Comparison of ENCODE assay signal across 8 cellular contexts in the genomic region with DNA sequence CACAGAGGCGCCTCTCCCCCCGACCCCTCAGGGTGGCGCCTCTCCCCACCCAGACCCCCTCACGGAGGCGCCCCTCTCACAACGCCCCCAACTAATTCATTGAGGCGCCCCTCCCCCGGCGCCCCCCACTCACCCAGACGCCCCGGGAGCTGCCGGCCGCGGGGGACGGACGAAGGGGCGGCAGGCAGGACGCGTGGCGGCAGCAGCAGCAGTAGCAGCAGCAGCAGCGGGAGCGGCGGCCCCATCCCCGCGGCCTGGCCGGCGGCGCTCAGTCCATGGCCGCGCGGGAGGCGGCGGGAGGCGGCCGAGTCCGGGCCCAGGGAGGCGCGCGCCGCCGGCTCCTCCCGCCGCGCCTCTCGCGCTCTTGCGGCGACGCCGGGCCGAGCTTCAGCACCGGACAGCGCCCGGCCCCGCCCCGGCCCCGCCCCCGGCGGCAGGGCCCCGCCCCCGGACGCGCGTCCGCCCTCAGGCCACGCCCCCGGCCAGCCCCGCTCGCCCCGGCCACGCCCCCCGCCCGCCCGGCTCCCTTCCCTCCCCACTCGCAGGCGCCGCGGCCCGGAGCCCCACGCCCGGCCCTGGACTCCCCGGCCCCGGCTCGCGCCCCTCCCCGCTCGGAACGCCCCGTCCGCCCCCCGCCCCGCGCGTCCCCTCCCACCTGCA. TPM values are rescaled to one million over a fixed set of nuclear protein-coding genes. Genes with fewer than 3 reads are reported as not detected.
DNase-seq lines count a peak whose midpoint lies in the region; TF ChIP-seq lines count a peak whose summit lies in the region.

A gene (minus strand): TSS at position 399 of the 660 bp plus-strand sequence.

- H3K36me3 ChIP-seq in adrenal gland (replicated peaks in 1 of 2) (no peaks in the 10 kb centered on the region), right atrium auricular region (no peaks in the 10 kb centered on the region), sigmoid colon (no peaks in the 10 kb centered on the region), PC-9 (ENCODE audit: low read depth) (no peaks in the 10 kb centered on the region)

- no peak within 1 kb of the TSS for H2AFZ ChIP-seq in PC-9

- TF ChIP-seq POLR2A in adrenal gland (IDR thresholded peaks at IDR 0.05): peak in 1 of 2 donors; percentile 61
- no peak for TF ChIP-seq POLR2A in sigmoid colon (IDR thresholded peaks at IDR 0.05)

- H3K4me1 ChIP-seq in adrenal gland (replicated peaks in 1 of 2): peaks cover 7 to 10% of the 10 kb centered on the region in 2 donors
- peaks cover 0 to 25% of the 10 kb centered on the region in 2 donors for H3K4me1 ChIP-seq in right atrium auricular region
- peaks cover 0 to 28% (median 26%) of the 10 kb centered on the region in 4 donors for H3K4me1 ChIP-seq in sigmoid colon
- peaks cover 8% of the 10 kb centered on the region for H3K4me1 ChIP-seq in PC-9 (replicated peaks; ENCODE audit: insufficient read depth)

- H3K9me2 ChIP-seq in PC-9 (ENCODE audit: insufficient read depth): no peaks in the 10 kb centered on the region

- H3K9me3 ChIP-seq in adrenal gland (replicated peaks in 1 of 3): no peaks in the 10 kb centered on the region
- no peaks in the 10 kb centered on the region for H3K9me3 ChIP-seq in right atrium auricular region
- H3K9me3 ChIP-seq in sigmoid colon: no peaks in the 10 kb centered on the region
- no peaks in the 10 kb centered on the region for H3K9me3 ChIP-seq in PC-9 (ENCODE audit: insufficient read depth, low read depth)

- peak; percentile 21 for DNase-seq in DMS153 treated with DMSO at 0.1 percent for 48 hours (lab: John Stamatoyannopoulos, UW; ENCODE audit: unreplicated experiment)
- no peak for DNase-seq in DMS153 (lab: John Stamatoyannopoulos, UW)
- DNase-seq in HK-2 (ENCODE audit: unreplicated experiment): peak; percentile 68
- peak; percentile 23 to 71 (median 45) for DNase-seq in T-helper 1 cell
- peak; percentile 33 to 85 (median 67) for DNase-seq in adrenal gland
- no peak for DNase-seq in right atrium auricular region (ENCODE audit: low spot score)
- DNase-seq in sigmoid colon: peak; percentile 70
- DNase-seq in PC-9: no peak

- no TSS peak for BruUV-seq in PC-9 (replicated peaks; lab: Mats Ljungman, UMichigan)

- H3K27me3 ChIP-seq in adrenal gland (peaks cover 11% of the 10 kb centered on the region), right atrium auricular region (peaks cover 0 to 11% of the 10 kb centered on the region in 2 donors), sigmoid colon (peaks cover 2 to 44% (median 28%) of the 10 kb centered on the region in 3 donors), PC-9 (ENCODE audit: insufficient read depth, low read depth) (peaks cover 63% of the 10 kb centered on the region)

- TF ChIP-seq CTCF in adrenal gland (IDR thresholded peaks at IDR 0.05) (no peak), right atrium auricular region (IDR thresholded peaks at IDR 0.05) (no peak), sigmoid colon (IDR thresholded peaks at IDR 0.05) (no peak), PC-9 (conservative IDR thresholded peaks at IDR 0.05) (no peak)

- no peaks in the 10 kb centered on the region for H3K79me2 ChIP-seq in PC-9 (ENCODE audit: low read depth)

- POLR2A ChIA-PET in PC-9 (lab: Charles Lee; ENCODE audit: unreplicated experiment): no interaction called here

- no peak within 1 kb of the TSS for H3K4me2 ChIP-seq in PC-9

- H4K20me1 ChIP-seq in PC-9 (ENCODE audit: insufficient read depth): no peaks in the 10 kb centered on the region

- no peak for TF ChIP-seq EP300 in sigmoid colon (IDR thresholded peaks at IDR 0.05)

- no peaks in the 10 kb centered on the region for H3F3A ChIP-seq in PC-9 (ENCODE audit: insufficient read depth, low read depth)

- H3K4me3 ChIP-seq in adrenal gland (peak within 1 kb of the TSS in 1 of 4 donors; percentile 50), right atrium auricular region (peak within 1 kb of the TSS; percentile 12 to 60), sigmoid colon (peak within 1 kb of the TSS in 3 of 4 donors; percentile 46 to 58 (median 53)), PC-9 (no peak within 1 kb of the TSS)

- WGBS in adrenal gland, 4 donors: 2 to 3% methylated on average over 29 to 94 of the region's 94 CpGs; no CpG with 5 or more reads in 2 of the 4 donors
- 1 to 2% methylated on average over 94 of the region's 94 CpGs for WGBS in sigmoid colon, 2 donors

- intact Hi-C loops in adrenal gland (cut with DNase I): no loop called here
- intact Hi-C loops in sigmoid colon (cut with DNase I): loop anchor here (5.0 kb wide), 1 partner anchor 190 kb away; no protein-coding TSS in a partner anchor
- intact Hi-C loops in PC-9 (cut with micrococcal nuclease; ENCODE audit: unreplicated experiment): no loop called here

- peak within 1 kb of the TSS in 1 of 5 donors; percentile 13 for H3K27ac ChIP-seq in adrenal gland
- H3K27ac ChIP-seq in right atrium auricular region: no peak within 1 kb of the TSS
- H3K27ac ChIP-seq in sigmoid colon: peak within 1 kb of the TSS in 1 of 4 donors; percentile 21
- H3K27ac ChIP-seq in PC-9: no peak within 1 kb of the TSS

- CTCF ChIA-PET in PC-9 (lab: Charles Lee): no interaction called here

RNA-seq across cellular contexts. Expression of the gene that starts here (rescaled TPM):
- total RNA-seq in adrenal gland (10 to 100 TPM in 3 of 8 donors, 1 to 10 TPM in 5; 2.2 to 16.2 (median 3.2) TPM), right atrium auricular region (1 to 10 TPM; 2.6 to 2.7 TPM), sigmoid colon (1 to 10 TPM; 4.9 to 7.1 (median 5.4) TPM), PC-9 (2021) (not detected in 2 replicates)
- polyA plus RNA-seq in adrenal gland (10 to 100 TPM in 1 of 3 donors, 1 to 10 TPM in 2; 3.3 to 10.8 (median 8.4) TPM), sigmoid colon (1 to 10 TPM; 3.2 to 6.6 (median 5.5) TPM)

Comparison
In these comparisons a context has a peak if more than half of its experiments do, and no peak if none do; other contexts are left out.
1. DNase-seq: peak in DMS153 treated with DMSO at 0.1 percent for 48 hours (single experiment), HK-2 (single experiment), T-helper 1 cell (5 of 5), adrenal gland (7 of 7) and sigmoid colon (single experiment); none in DMS153 (single experiment), right atrium auricular region (single experiment) and PC-9 (0 of 2).